1 cellular context compared by ENCODE assay signal in the genomic region with DNA sequence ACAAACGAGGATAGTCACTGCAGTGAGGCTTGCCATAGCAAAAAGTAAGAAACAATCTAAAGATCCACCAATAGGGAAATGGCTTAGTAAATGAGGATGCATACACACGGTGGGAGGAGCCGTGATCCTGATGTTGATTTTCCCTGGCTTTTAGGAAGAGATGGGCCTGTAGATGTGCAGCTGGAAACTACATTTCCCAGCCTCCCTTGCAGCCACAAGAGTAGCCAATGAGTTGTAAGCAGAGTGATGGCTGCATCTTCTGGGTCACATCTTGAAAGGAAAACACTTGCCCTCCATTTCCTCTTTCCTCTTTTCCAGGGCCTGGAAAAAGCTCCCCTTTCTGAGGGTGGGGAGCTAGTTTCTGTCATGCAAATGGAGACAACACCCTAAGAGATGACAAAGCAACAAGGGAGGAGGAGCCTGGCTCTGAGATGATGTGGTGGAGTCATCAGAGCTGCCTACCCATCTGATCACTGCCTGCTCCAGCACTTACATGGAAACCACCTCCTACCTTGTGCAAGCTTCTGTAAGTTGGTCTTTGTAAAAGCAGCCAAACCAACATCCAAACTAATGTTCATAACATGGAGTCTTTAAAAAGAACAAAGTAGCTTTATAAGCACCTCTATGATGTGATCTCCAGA.
TF ChIP-seq lines count a peak whose summit lies in the region.

No MANE protein-coding gene starts in this region.

TF ChIP-seq in HCT116, 20 proteins besides CTCF, POLR2A, EP300 and RAD21 (continued from another document):
- TF ChIP-seq, protein P1, sequence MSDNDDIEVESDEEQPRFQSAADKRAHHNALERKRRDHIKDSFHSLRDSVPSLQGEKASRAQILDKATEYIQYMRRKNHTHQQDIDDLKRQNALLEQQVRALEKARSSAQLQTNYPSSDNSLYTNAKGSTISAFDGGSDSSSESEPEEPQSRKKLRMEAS (IDR thresholded peaks at IDR 0.05): no peak
